Comparison of ENCODE assay signal across 2 cellular contexts in genomic region chr2:70706026-70706795, GRCh38.
TF ChIP-seq lines count a peak whose summit lies in the region.

No MANE protein-coding gene starts in this region.

TF ChIP-seq in GM23338, 12 proteins besides CTCF, POLR2A, EP300 and RAD21:
- TF ChIP-seq REST (IDR thresholded peaks at IDR 0.05; ENCODE audit: unreplicated experiment) = no peak

TF ChIP-seq in H1, 55 proteins besides CTCF, POLR2A, EP300 and RAD21:
- no peak for TF ChIP-seq E2F6 (IDR thresholded peaks at IDR 0.05)
- no peak for TF ChIP-seq CTBP2 (IDR thresholded peaks at IDR 0.05; ENCODE audit: borderline replicate concordance, insufficient read depth, insufficient read length, low read length)
- TF ChIP-seq POU5F1 (IDR thresholded peaks at IDR 0.05; ENCODE audit: low read depth, low read length) = no peak
- TF ChIP-seq YY1 (IDR thresholded peaks at IDR 0.05; ENCODE audit: low read depth, low read length) = no peak
- no peak for TF ChIP-seq SP4 (IDR thresholded peaks at IDR 0.05; ENCODE audit: low read length)
- TF ChIP-seq GTF2F1 (IDR thresholded peaks at IDR 0.05; ENCODE audit: borderline replicate concordance, low read depth, low read length) = no peak
- TF ChIP-seq SP1 (IDR thresholded peaks at IDR 0.05; ENCODE audit: low read depth, low read length) = no peak
